Comparison of ENCODE assay signal across 8 cellular contexts in genomic region chr12:6867407-6868210, GRCh38. TPM values are rescaled to one million over a fixed set of nuclear protein-coding genes. Genes with fewer than 3 reads are reported as not detected.
DNase-seq lines count a peak whose midpoint lies in the region; ATAC-seq and TF ChIP-seq lines count a peak whose summit lies in the region.

Gene TPI1, plus strand, starts transcription at chr12:6867531. Its CDS starts 36 bp downstream, at chr12:6867567.

- DNase-seq in CD1c-positive myeloid dendritic cell (ENCODE audit: extremely low spot score) (peak; percentile 93), HK-2 (ENCODE audit: unreplicated experiment) (peak; percentile 91)
- peak; percentile 78 for DNase-seq in activated T-cell treated with anti-CD3 and anti-CD28 coated beads, Interleukin-2, amount 50 U/mL, for 4 hours
- DNase-seq in stimulated activated CD8-positive, alpha-beta memory T cell treated with anti-CD3 and anti-CD28 coated beads, Interleukin-7, amount 100 ng/mL, for 1 hour (ENCODE audit: low read depth in 2 of 2), result peak; percentile 57 to 60

- no peak for TF ChIP-seq CTCF in OCI-LY3 (IDR thresholded peaks at IDR 0.05; ENCODE audit: low read depth, low read length)

- H3K4me3 Mint-ChIP-seq in activated T-cell treated with anti-CD3 and anti-CD28 coated beads, Interleukin-2, amount 50 U/mL, for 4 hours, result peak within 1 kb of the TSS; percentile 95

- H3K27me3 ChIP-seq in OCI-LY3 (ENCODE audit: low read depth, low read length), result no peaks in the 10 kb centered on the region
- no peaks in the 10 kb centered on the region for H3K27me3 ChIP-seq in esophagus (ENCODE audit: control insufficient read depth in 1 of 2, insufficient read depth in 2 of 2, low read length in 2 of 2)
- H3K27me3 ChIP-seq in mucosa of stomach (ENCODE audit: control insufficient read depth, insufficient read depth, low read length), result no peaks in the 10 kb centered on the region

- ATAC-seq in GM19395 (IDR thresholded peaks at IDR 0.05; ENCODE audit: unreplicated experiment), result peak; percentile 54
- ATAC-seq in activated T-cell treated with anti-CD3 and anti-CD28 coated beads, Interleukin-2, amount 50 U/mL, for 4 hours, result peak; percentile 79 to 81

- H3K79me2 ChIP-seq in OCI-LY3 (ENCODE audit: low read length), result peaks cover 25% of the 10 kb centered on the region

- H3K9ac ChIP-seq in OCI-LY3 (ENCODE audit: low read length) (peak within 1 kb of the TSS; percentile 99), mucosa of stomach (ENCODE audit: low read length) (peak within 1 kb of the TSS; percentile 90)

- H3K36me3 ChIP-seq in OCI-LY3 (replicated peaks; ENCODE audit: low read depth, low read length) (peaks cover 51% of the 10 kb centered on the region), esophagus (ENCODE audit: control insufficient read depth in 2 of 2, insufficient read depth in 2 of 2, low read length in 1 of 2) (peaks cover 8 to 42% of the 10 kb centered on the region in 2 donors), mucosa of stomach (ENCODE audit: control insufficient read depth, insufficient read depth, low read length) (no peaks in the 10 kb centered on the region)

- peaks cover 47% of the 10 kb centered on the region for H3K36me3 Mint-ChIP-seq in activated T-cell treated with anti-CD3 and anti-CD28 coated beads, Interleukin-2, amount 50 U/mL, for 4 hours (ENCODE audit: insufficient read depth)

- no peaks in the 10 kb centered on the region for H3K27me3 Mint-ChIP-seq in activated T-cell treated with anti-CD3 and anti-CD28 coated beads, Interleukin-2, amount 50 U/mL, for 4 hours (ENCODE audit: low read depth)

- H3K4me1 Mint-ChIP-seq in activated T-cell treated with anti-CD3 and anti-CD28 coated beads, Interleukin-2, amount 50 U/mL, for 4 hours (ENCODE audit: low read depth), result peaks cover 49% of the 10 kb centered on the region

- 0% methylated on average over 64 to 87 of the region's 87 CpGs for WGBS in esophagus, 2 donors

- H3K4me1 ChIP-seq in OCI-LY3 (ENCODE audit: low read length) (peaks cover 43% of the 10 kb centered on the region), esophagus (ENCODE audit: control insufficient read depth in 2 of 2, insufficient read depth in 2 of 2, low read length in 1 of 2) (peaks cover 3 to 29% of the 10 kb centered on the region in 2 donors), mucosa of stomach (ENCODE audit: control insufficient read depth, insufficient read depth, low read length) (peaks cover 42% of the 10 kb centered on the region)

- H3K4me3 ChIP-seq in OCI-LY3 (ENCODE audit: low read length) (peak within 1 kb of the TSS; percentile 100), esophagus (ENCODE audit: low read depth in 1 of 2, low read length in 2 of 2) (peak within 1 kb of the TSS; percentile 84 to 96), mucosa of stomach (ENCODE audit: low read length) (peak within 1 kb of the TSS; percentile 77)

- H3K9me3 ChIP-seq in OCI-LY3 (ENCODE audit: insufficient read depth, low read length) (no peaks in the 10 kb centered on the region), esophagus (ENCODE audit: control insufficient read depth in 2 of 2, insufficient read depth in 1 of 2, low read depth in 1 of 2, low read length in 1 of 2) (no peaks in the 10 kb centered on the region), mucosa of stomach (ENCODE audit: control insufficient read depth, low read length) (no peaks in the 10 kb centered on the region)

- no peaks in the 10 kb centered on the region for H3K9me3 Mint-ChIP-seq in activated T-cell treated with anti-CD3 and anti-CD28 coated beads, Interleukin-2, amount 50 U/mL, for 4 hours

- peak within 1 kb of the TSS; percentile 100 for H3K4me2 ChIP-seq in OCI-LY3 (ENCODE audit: low read length)

- H2AFZ ChIP-seq in OCI-LY3 (ENCODE audit: low read depth, low read length), result 0 out of 2 replicates have a peak within 1 kb of the TSS, but pooled peaks have one; percentile 60

- H4K20me1 ChIP-seq in OCI-LY3 (ENCODE audit: insufficient read depth, low read length), result peaks cover 36% of the 10 kb centered on the region

- peak within 1 kb of the TSS; percentile 79 for H3K27ac ChIP-seq in OCI-LY3 (ENCODE audit: low read length)
- peak within 1 kb of the TSS; percentile 93 to 95 for H3K27ac ChIP-seq in esophagus (ENCODE audit: low read depth in 2 of 2, low read length in 1 of 2)

RNA-seq across cellular contexts. Expression of gene TPI1, which starts in this region (rescaled TPM):
- total RNA-seq in activated T-cell treated with anti-CD3 and anti-CD28 coated beads, Interleukin-2, amount 50 U/mL, for 4 hours, result 1,000 to 10,000 TPM; 1,135 to 1,217 (median 1,169) TPM
- polyA plus RNA-seq in esophagus, result 100 to 1,000 TPM; 404 to 939 TPM

Comparison
In these comparisons a context has a peak if more than half of its experiments do, and no peak if none do; other contexts are left out.
1. Peak in every context shown above with its lines: DNase-seq, ATAC-seq, H3K4me3 ChIP-seq and H3K27ac ChIP-seq.